ENCODE assay signal across 15 cellular contexts in the genomic region with DNA sequence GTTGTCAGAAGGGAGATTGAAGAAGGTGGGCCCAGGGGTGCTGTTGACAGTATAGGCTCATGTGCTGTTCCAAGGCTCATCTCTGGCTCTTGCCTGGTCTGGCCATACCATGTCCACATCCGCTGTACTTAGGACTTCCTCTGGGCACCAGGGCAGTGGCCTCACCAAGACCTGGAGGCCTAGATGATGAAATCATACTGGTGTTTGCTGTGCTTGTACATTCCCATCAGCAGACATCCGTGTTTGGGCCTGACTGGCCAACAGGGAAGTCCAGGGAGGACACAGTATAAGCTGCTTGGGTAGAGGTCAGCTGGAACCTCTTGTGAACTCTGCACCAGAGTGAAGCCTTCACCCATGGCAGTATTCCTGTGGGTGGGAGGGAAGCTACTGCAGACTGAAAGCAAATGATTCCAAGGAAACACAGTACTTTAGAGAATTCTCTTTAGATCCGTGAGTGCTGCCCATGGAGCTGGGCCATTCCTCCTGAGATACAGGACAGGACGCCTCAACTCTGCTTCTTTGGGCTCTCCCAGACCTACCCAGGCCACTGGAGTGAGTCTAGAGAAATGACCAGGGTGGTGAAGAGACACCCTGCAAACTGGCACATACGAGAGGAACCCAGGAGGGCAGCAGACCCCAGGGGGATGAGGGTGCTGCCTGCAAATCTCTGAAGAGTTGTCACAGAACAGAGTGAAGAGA. TPM values are rescaled to one million over a fixed set of nuclear protein-coding genes. Genes with fewer than 3 reads are reported as not detected.
A peak's percentile ranks its signal among the peaks of the same experiment; 100 is the strongest.
DNase-seq lines count a peak whose midpoint lies in the region; ATAC-seq and TF ChIP-seq lines count a peak whose summit lies in the region.
"Had no signal": no experiment of that assay in that cellular context is flagged by ENCODE, and none has a peak within 500 bp of the region (broad histone marks: within the 10 kb centered on the region; RNA-seq: fewer than 3 reads in every experiment).

No MANE protein-coding gene starts in this region.

- intact Hi-C loops in natural killer cell (cut with micrococcal nuclease): loop anchor here (10.0 kb wide), 1 partner anchor 93 kb away; no protein-coding TSS in a partner anchor

- no peak overlapping the region for H3K4me3 Mint-ChIP-seq in natural killer cell
- H3K4me3 Mint-ChIP-seq in natural killer cell treated with Interleukin-12 subunit alpha and Interleukin-12 subunit beta and Interleukin-15 and Interleukin-18, amount 100 ng/mL, for 72 hours: no peak overlapping the region
- H3K4me3 Mint-ChIP-seq in effector memory CD8-positive, alpha-beta T cell: peak overlapping the region in 1 of 2 donors; percentile 80
- no peak overlapping the region for H3K4me3 Mint-ChIP-seq in naive B cell
- no peak overlapping the region for H3K4me3 Mint-ChIP-seq in T-cell
- H3K4me3 Mint-ChIP-seq: CD4-positive, alpha-beta T cell; endodermal cell had no signal

- DNase-seq in natural killer cell: no peak
- no peak for DNase-seq in natural killer cell treated with Interleukin-12 subunit alpha and Interleukin-12 subunit beta and Interleukin-15 and Interleukin-18, amount 100 ng/mL, for 72 hours (ENCODE audit: low spot score)
- no peak for DNase-seq in effector memory CD8-positive, alpha-beta T cell
- DNase-seq in naive B cell: no peak
- DNase-seq in T-cell: no peak
- no peak for DNase-seq in NCI-H1105 treated with DMSO at 0.1 percent for 48 hours (lab: John Stamatoyannopoulos, UW)
- DNase-seq: activated CD4-positive, alpha-beta T cell treated with anti-CD3 and anti-CD28 coated beads, Interleukin-2, amount 50 U/mL, for 1 hour; activated CD8-positive, alpha-beta memory T cell treated with anti-CD3 and anti-CD28 coated beads, Interleukin-2, amount 50 U/mL, for 4 hours; activated effector memory CD4-positive, alpha-beta T cell treated with anti-CD3 and anti-CD28 coated beads, Interleukin-2, amount 50 U/mL, for 16 hours; CD4-positive, alpha-beta T cell; endodermal cell; NCI-H2029 treated with DMSO at 0.1 percent for 48 hours; NCI-H510A treated with DMSO at 0.1 percent for 48 hours had no signal

- ATAC-seq in natural killer cell (no peak), naive B cell (ENCODE audit: low read depth in 2 of 2) (no peak), T-cell (replicated peaks in 1 of 4) (no peak), GM21390 (IDR thresholded peaks at IDR 0.05; ENCODE audit: unreplicated experiment) (no peak), HG03442 (IDR thresholded peaks at IDR 0.05; ENCODE audit: unreplicated experiment) (no peak)
- ATAC-seq in natural killer cell treated with Interleukin-12 subunit alpha and Interleukin-12 subunit beta and Interleukin-15 and Interleukin-18, amount 100 ng/mL, for 72 hours: no peak
- ATAC-seq in effector memory CD8-positive, alpha-beta T cell (replicated peaks): no peak

- H3K36me3 Mint-ChIP-seq in natural killer cell (no peaks in the 10 kb centered on the region), naive B cell (peaks cover 8 to 9% of the 10 kb centered on the region in 2 donors), T-cell (peaks cover 25% of the 10 kb centered on the region)
- H3K36me3 Mint-ChIP-seq in natural killer cell treated with Interleukin-12 subunit alpha and Interleukin-12 subunit beta and Interleukin-15 and Interleukin-18, amount 100 ng/mL, for 72 hours: peaks cover 15% of the 10 kb centered on the region
- peaks cover 50% of the 10 kb centered on the region for H3K36me3 Mint-ChIP-seq in effector memory CD8-positive, alpha-beta T cell (ENCODE audit: insufficient read depth)

- CTCF ChIA-PET in T-cell (lab: Charles Lee): interaction anchor here (0.6 to 1.9 kb wide), 4 partner anchors 8 to 118 kb away, joined by 3 to 6 read pairs (median 4); no protein-coding TSS in a partner anchor

- H3K4me1 Mint-ChIP-seq in natural killer cell (peaks cover 68 to 83% of the 10 kb centered on the region in 2 donors), naive B cell (peaks cover 9 to 23% (median 16%) of the 10 kb centered on the region in 3 donors), T-cell (peaks cover 9 to 31% (median 16%) of the 10 kb centered on the region in 3 donors)
- peaks cover 62 to 70% of the 10 kb centered on the region in 2 donors for H3K4me1 Mint-ChIP-seq in natural killer cell treated with Interleukin-12 subunit alpha and Interleukin-12 subunit beta and Interleukin-15 and Interleukin-18, amount 100 ng/mL, for 72 hours (ENCODE audit: low read depth in 2 of 2)
- H3K4me1 Mint-ChIP-seq in effector memory CD8-positive, alpha-beta T cell (ENCODE audit: low read depth in 2 of 2): peaks cover 16 to 55% of the 10 kb centered on the region in 2 donors
- H3K4me1 Mint-ChIP-seq: endodermal cell had no signal

- no peak for TF ChIP-seq CTCF in natural killer cell (IDR thresholded peaks at IDR 0.05)

- H3K27ac Mint-ChIP-seq in natural killer cell: peak overlapping the region; percentile 34 to 58
- peak overlapping the region in 1 of 2 donors; percentile 65 for H3K27ac Mint-ChIP-seq in natural killer cell treated with Interleukin-12 subunit alpha and Interleukin-12 subunit beta and Interleukin-15 and Interleukin-18, amount 100 ng/mL, for 72 hours
- H3K27ac Mint-ChIP-seq in effector memory CD8-positive, alpha-beta T cell: peak overlapping the region; percentile 67 to 97
- H3K27ac Mint-ChIP-seq in naive B cell: peak overlapping the region in 4 of 6 donors; percentile 16 to 79 (median 46)
- peak overlapping the region in 1 of 2 donors; percentile 23 for H3K27ac Mint-ChIP-seq in T-cell
- H3K27ac Mint-ChIP-seq: CD4-positive, alpha-beta T cell had no signal

- POLR2A ChIA-PET in T-cell (lab: Charles Lee): no interaction called here

- no peaks in the 10 kb centered on the region for H3K27me3 Mint-ChIP-seq in natural killer cell (ENCODE audit: low read depth in 2 of 2)
- H3K27me3 Mint-ChIP-seq in natural killer cell treated with Interleukin-12 subunit alpha and Interleukin-12 subunit beta and Interleukin-15 and Interleukin-18, amount 100 ng/mL, for 72 hours: no peaks in the 10 kb centered on the region
- no peaks in the 10 kb centered on the region for H3K27me3 Mint-ChIP-seq in effector memory CD8-positive, alpha-beta T cell
- no peaks in the 10 kb centered on the region for H3K27me3 Mint-ChIP-seq in naive B cell
- H3K27me3 Mint-ChIP-seq in T-cell: no peaks in the 10 kb centered on the region
- H3K27me3 Mint-ChIP-seq: CD4-positive, alpha-beta T cell had no signal

- H3K9me3 Mint-ChIP-seq in natural killer cell (no peaks in the 10 kb centered on the region), naive B cell (no peaks in the 10 kb centered on the region), T-cell (no peaks in the 10 kb centered on the region)
- no peaks in the 10 kb centered on the region for H3K9me3 Mint-ChIP-seq in natural killer cell treated with Interleukin-12 subunit alpha and Interleukin-12 subunit beta and Interleukin-15 and Interleukin-18, amount 100 ng/mL, for 72 hours
- no peaks in the 10 kb centered on the region for H3K9me3 Mint-ChIP-seq in effector memory CD8-positive, alpha-beta T cell
- H3K9me3 Mint-ChIP-seq: CD4-positive, alpha-beta T cell; endodermal cell had no signal

RNA-seq across cellular contexts. Expression of gene POLR1E, which starts 22.5 kb away (rescaled TPM):
- 10 to 100 TPM; 17.4 to 23.8 (median 17.8) TPM for total RNA-seq in natural killer cell
- total RNA-seq in natural killer cell treated with Interleukin-12 subunit alpha and Interleukin-12 subunit beta and Interleukin-15 and Interleukin-18, amount 100 ng/mL, for 72 hours: 10 to 100 TPM; 37.0 to 70.2 TPM
- 10 to 100 TPM in 3 of 6 donors, 1 to 10 TPM in 3; 5.5 to 15.8 (median 10.4) TPM for polyA plus RNA-seq in naive B cell (ENCODE audit: low read depth in 6 of 6)
- total RNA-seq in T-cell: 10 to 100 TPM; 31.5 to 37.4 (median 35.0) TPM

RNA-seq across cellular contexts. Expression of gene ZBTB5, which starts 43.0 kb away (rescaled TPM):
- total RNA-seq in natural killer cell (10 to 100 TPM; 12.6 to 14.2 (median 13.3) TPM), T-cell (10 to 100 TPM; 12.5 to 14.3 (median 13.3) TPM)
- 1 to 10 TPM; 8.5 TPM for total RNA-seq in natural killer cell treated with Interleukin-12 subunit alpha and Interleukin-12 subunit beta and Interleukin-15 and Interleukin-18, amount 100 ng/mL, for 72 hours
- 1 to 10 TPM; 1.1 to 2.8 (median 1.8) TPM for polyA plus RNA-seq in naive B cell (ENCODE audit: low read depth in 6 of 6)
